Comparison of ENCODE assay signal across 18 cellular contexts in the genomic region with DNA sequence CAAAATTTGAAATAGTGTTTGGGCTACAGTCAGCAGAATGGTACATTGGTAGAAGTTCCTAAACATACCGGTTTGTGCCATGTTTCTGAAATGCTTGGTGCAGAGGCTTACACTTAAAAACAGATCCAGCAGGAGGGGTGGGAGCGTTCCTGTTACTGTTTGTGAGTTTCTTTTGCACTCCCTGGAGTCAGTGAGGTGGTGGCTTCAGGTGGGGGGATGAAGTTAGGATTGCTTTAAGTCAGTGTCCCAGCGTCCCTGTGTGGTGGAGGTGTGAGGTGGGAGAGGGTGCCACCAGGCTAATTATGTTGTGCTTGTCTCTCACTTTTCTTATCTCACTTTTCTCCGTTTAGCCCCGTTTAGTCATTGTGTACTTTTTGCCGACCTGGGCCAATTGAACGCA.
"Had no signal": no experiment of that assay in that cellular context is flagged by ENCODE, and none has a peak within 500 bp of the region (broad histone marks: within the 10 kb centered on the region; RNA-seq: fewer than 3 reads in every experiment).

No MANE protein-coding gene starts in this region.

- ATAC-seq: activated CD4-positive, alpha-beta T cell treated with anti-CD3 and anti-CD28 coated beads for 36 hours; activated CD8-positive, alpha-beta T cell treated with anti-CD3 and anti-CD28 coated beads for 36 hours; gastroesophageal sphincter; lower lobe of right lung; natural killer cell had no signal

- H3K27me3 ChIP-seq: gastroesophageal sphincter, hepatocyte, testis had no signal

- H3K4me2 ChIP-seq: hepatocyte had no signal

- H3K9me3 ChIP-seq: gastroesophageal sphincter, lower lobe of right lung, testis had no signal

- H2AFZ ChIP-seq: hepatocyte had no signal

- H3K27ac Mint-ChIP-seq: activated CD4-positive, alpha-beta T cell treated with anti-CD3 and anti-CD28 coated beads for 36 hours; activated CD8-positive, alpha-beta T cell treated with anti-CD3 and anti-CD28 coated beads for 36 hours; activated T-helper 1 cell treated with anti-CD3 and anti-CD28 coated beads, Interleukin-12 subunit alpha, Interleukin-12 subunit beta, Interleukin-2, Interleukin-4 antibody, amounts not matched to agents 30 ng/mL and 10 ng/mL and 1 ng/mL, durations not matched to agents 14 hours and 24 hours and 36 hours; natural killer cell; stimulated activated naive CD8-positive, alpha-beta T cell treated with anti-CD3 and anti-CD28 coated beads, Interleukin-15, Interleukin-2, amounts not matched to agents 100 ng/mL and 50 ng/mL, for 24 hours had no signal

- H3K36me3 ChIP-seq: gastroesophageal sphincter, lower lobe of right lung had no signal

- H3K4me3 Mint-ChIP-seq: activated CD4-positive, alpha-beta T cell treated with anti-CD3 and anti-CD28 coated beads for 36 hours; activated CD8-positive, alpha-beta T cell treated with anti-CD3 and anti-CD28 coated beads for 36 hours; activated T-helper 1 cell treated with anti-CD3 and anti-CD28 coated beads, Interleukin-12 subunit alpha, Interleukin-12 subunit beta, Interleukin-2, Interleukin-4 antibody, amounts not matched to agents 30 ng/mL and 10 ng/mL and 1 ng/mL, durations not matched to agents 14 hours and 24 hours and 36 hours; natural killer cell; stimulated activated naive CD8-positive, alpha-beta T cell treated with anti-CD3 and anti-CD28 coated beads, Interleukin-15, Interleukin-2, amounts not matched to agents 100 ng/mL and 50 ng/mL, for 24 hours had no signal

- H3K27ac ChIP-seq: epithelial cell of prostate, gastroesophageal sphincter, hepatocyte, lower lobe of right lung, testis, VCaP had no signal

- H3K27me3 Mint-ChIP-seq: activated CD4-positive, alpha-beta T cell treated with anti-CD3 and anti-CD28 coated beads for 36 hours; activated CD8-positive, alpha-beta T cell treated with anti-CD3 and anti-CD28 coated beads for 36 hours; stimulated activated naive CD8-positive, alpha-beta T cell treated with anti-CD3 and anti-CD28 coated beads, Interleukin-15, Interleukin-2, amounts not matched to agents 100 ng/mL and 50 ng/mL, for 24 hours had no signal

- H3K9me3 Mint-ChIP-seq: activated CD8-positive, alpha-beta T cell treated with anti-CD3 and anti-CD28 coated beads for 36 hours; activated T-helper 1 cell treated with anti-CD3 and anti-CD28 coated beads, Interleukin-12 subunit alpha, Interleukin-12 subunit beta, Interleukin-2, Interleukin-4 antibody, amounts not matched to agents 30 ng/mL and 10 ng/mL and 1 ng/mL, durations not matched to agents 14 hours and 24 hours and 36 hours; natural killer cell; stimulated activated naive CD8-positive, alpha-beta T cell treated with anti-CD3 and anti-CD28 coated beads, Interleukin-15, Interleukin-2, amounts not matched to agents 100 ng/mL and 50 ng/mL, for 24 hours had no signal

- H3K4me3 ChIP-seq: gastroesophageal sphincter, hepatocyte, lower lobe of right lung, testis had no signal

- DNase-seq: activated CD4-positive, alpha-beta T cell treated with anti-CD3 and anti-CD28 coated beads for 36 hours; activated CD8-positive, alpha-beta memory T cell treated with anti-CD3 and anti-CD28 coated beads, Interleukin-2, amount 50 U/mL, for 4 hours; activated CD8-positive, alpha-beta T cell treated with anti-CD3 and anti-CD28 coated beads for 36 hours; activated naive CD4-positive, alpha-beta T cell treated with Interleukin-2 at 50 U/mL for 16 hours; central memory CD4-positive, alpha-beta T cell; cortex of kidney; effector CD8-positive, alpha-beta T cell; lower lobe of right lung; natural killer cell; stimulated activated CD4-positive, alpha-beta T cell treated with anti-CD3 and anti-CD28 coated beads, Interleukin-4, amount 100 ng/mL, for 24 hours; T1000; testis had no signal

- H3K36me3 Mint-ChIP-seq: natural killer cell had no signal
